Comparison of ENCODE assay signal across 9 cellular contexts in genomic region chr22:50027639-50028537, GRCh38. TPM values are rescaled to one million over a fixed set of nuclear protein-coding genes. Genes with fewer than 3 reads are reported as not detected.
DNase-seq lines count a peak whose midpoint lies in the region; ATAC-seq, FAIRE-seq and TF ChIP-seq lines count a peak whose summit lies in the region.
"Had no signal": no experiment of that assay in that cellular context is flagged by ENCODE, and none has a peak within 500 bp of the region (broad histone marks: within the 10 kb centered on the region; RNA-seq: fewer than 3 reads in every experiment).

No MANE protein-coding gene starts in this region.

- TF ChIP-seq CTCF in kidney epithelial cell (IDR thresholded peaks at IDR 0.05; ENCODE audit: insufficient read depth, low read length, poor library complexity, severe bottlenecking): no peak

- CTCF ChIA-PET in activated CD4-positive, alpha-beta memory T cell treated with anti-CD3 and anti-CD28 coated beads for 36 hours (lab: Charles Lee): interaction anchor here (0.8 to 1.5 kb wide), 5 partner anchors 10 to 97 kb away, joined by 3 to 9 read pairs (median 6); no protein-coding TSS in a partner anchor

- FAIRE-seq in urothelium cell line (lab: Jason Lieb, UNC): peak; percentile 87

- H3K27ac Mint-ChIP-seq in activated CD4-positive, alpha-beta memory T cell treated with anti-CD3 and anti-CD28 coated beads for 36 hours: peak overlapping the region; percentile 79

- no peak overlapping the region for H3K4me3 ChIP-seq in kidney epithelial cell (ENCODE audit: low read depth, low read length)
- H3K4me3 ChIP-seq: gastrocnemius medialis had no signal

- intact Hi-C loops in activated CD4-positive, alpha-beta memory T cell treated with anti-CD3 and anti-CD28 coated beads for 36 hours (cut with micrococcal nuclease): no loop called here

- no peaks in the 10 kb centered on the region for H3K36me3 Mint-ChIP-seq in activated CD4-positive, alpha-beta memory T cell treated with anti-CD3 and anti-CD28 coated beads for 36 hours

- peaks cover 26% of the 10 kb centered on the region for H3K4me1 Mint-ChIP-seq in activated CD4-positive, alpha-beta memory T cell treated with anti-CD3 and anti-CD28 coated beads for 36 hours (ENCODE audit: low read depth)

- POLR2A ChIA-PET in activated CD4-positive, alpha-beta memory T cell treated with anti-CD3 and anti-CD28 coated beads for 36 hours (lab: Charles Lee): interaction anchor here (0.8 to 1.5 kb wide), 2 partner anchors 11 to 34 kb away, joined by 3 to 11 read pairs; no protein-coding TSS in a partner anchor

- DNase-seq in stimulated activated CD4-positive, alpha-beta T cell treated with anti-CD3 and anti-CD28 coated beads, Interleukin-15, amount 100 ng/mL, for 24 hours: peak; percentile 73
- DNase-seq in stimulated activated CD4-positive, alpha-beta T cell treated with anti-CD3 and anti-CD28 coated beads, Interleukin-12 subunit alpha, Interleukin-12 subunit beta, amount 100 ng/mL, for 4 hours: no peak
- DNase-seq in activated CD4-positive, alpha-beta memory T cell treated with anti-CD3 and anti-CD28 coated beads for 36 hours: peak; percentile 75
- DNase-seq in kidney epithelial cell (ENCODE audit: low read depth) (peak; percentile 5), urothelium cell line (ENCODE audit: low spot score) (peak; percentile 67), NCI-H345 treated with DMSO at 0.1 percent for 48 hours (lab: John Stamatoyannopoulos, UW; ENCODE audit: unreplicated experiment) (no peak)

- ATAC-seq in GM21423 (IDR thresholded peaks at IDR 0.05; ENCODE audit: unreplicated experiment) (no peak), GM21723 (IDR thresholded peaks at IDR 0.05; ENCODE audit: unreplicated experiment) (no peak)

- H3K27me3 ChIP-seq in kidney epithelial cell (ENCODE audit: control insufficient read depth, insufficient read depth, low read length): peaks cover 28% of the 10 kb centered on the region

- H3K27me3 Mint-ChIP-seq in activated CD4-positive, alpha-beta memory T cell treated with anti-CD3 and anti-CD28 coated beads for 36 hours: peaks cover 10% of the 10 kb centered on the region

- no peaks in the 10 kb centered on the region for H3K36me3 ChIP-seq in kidney epithelial cell (ENCODE audit: control insufficient read depth, insufficient read depth, low read length)
- H3K36me3 ChIP-seq: gastrocnemius medialis had no signal

- H3K9me3 Mint-ChIP-seq in activated CD4-positive, alpha-beta memory T cell treated with anti-CD3 and anti-CD28 coated beads for 36 hours: no peaks in the 10 kb centered on the region

- peak overlapping the region; percentile 6 for H3K4me3 Mint-ChIP-seq in activated CD4-positive, alpha-beta memory T cell treated with anti-CD3 and anti-CD28 coated beads for 36 hours

RNA-seq across cellular contexts. Expression of gene IL17REL, which starts 15.3 kb away (rescaled TPM):
- total RNA-seq in activated CD4-positive, alpha-beta memory T cell treated with anti-CD3 and anti-CD28 coated beads for 36 hours: 1 to 10 TPM in 1 of 2 experiments, under 1 TPM in 1; 0.73 to 1.1 TPM
- not detected in 2 replicates for total RNA-seq in kidney epithelial cell
- total RNA-seq: gastrocnemius medialis had no signal

RNA-seq across cellular contexts. Expression of gene TTLL8, which starts 30.2 kb away (rescaled TPM):
- total RNA-seq in activated CD4-positive, alpha-beta memory T cell treated with anti-CD3 and anti-CD28 coated beads for 36 hours: not detected
- total RNA-seq in kidney epithelial cell: not detected in 2 replicates
- total RNA-seq: gastrocnemius medialis had no signal

RNA-seq across cellular contexts. Expression of gene MLC1, which starts 57.3 kb away (rescaled TPM):
- total RNA-seq in activated CD4-positive, alpha-beta memory T cell treated with anti-CD3 and anti-CD28 coated beads for 36 hours: not detected
- total RNA-seq in kidney epithelial cell: not detected in 2 replicates

Comparison
In these comparisons a context has a peak if more than half of its experiments do, and no peak if none do; other contexts are left out.
1. DNase-seq: peak in stimulated activated CD4-positive, alpha-beta T cell treated with anti-CD3 and anti-CD28 coated beads, Interleukin-15, amount 100 ng/mL, for 24 hours (single experiment), activated CD4-positive, alpha-beta memory T cell treated with anti-CD3 and anti-CD28 coated beads for 36 hours (single experiment), kidney epithelial cell (single experiment) and urothelium cell line (single experiment); none in stimulated activated CD4-positive, alpha-beta T cell treated with anti-CD3 and anti-CD28 coated beads, Interleukin-12 subunit alpha, Interleukin-12 subunit beta, amount 100 ng/mL, for 4 hours (single experiment) and NCI-H345 treated with DMSO at 0.1 percent for 48 hours (single experiment).